1 cellular context compared by ENCODE assay signal in genomic region chr11:120326845-120327281, GRCh38.
TF ChIP-seq lines count a peak whose summit lies in the region.

No MANE protein-coding gene starts in this region.

TF ChIP-seq in HepG2, 621 proteins besides CTCF, POLR2A, EP300 and RAD21:
- no peak for TF ChIP-seq ZNF232 (CRISPR knock-in tag; IDR thresholded peaks at IDR 0.05; ENCODE audit: borderline replicate concordance)
- no peak for TF ChIP-seq ZNF740 (CRISPR knock-in tag; IDR thresholded peaks at IDR 0.05)
- no peak for TF ChIP-seq TCF12 (IDR thresholded peaks at IDR 0.05)
- TF ChIP-seq TCF12 (CRISPR knock-in tag; IDR thresholded peaks at IDR 0.05) = no peak
- TF ChIP-seq SMC3 (IDR thresholded peaks at IDR 0.05; ENCODE audit: low read length) = no peak
- no peak for TF ChIP-seq MTF2 (CRISPR knock-in tag; IDR thresholded peaks at IDR 0.05; ENCODE audit: borderline replicate concordance)
- TF ChIP-seq RAD51 (IDR thresholded peaks at IDR 0.05; ENCODE audit: borderline replicate concordance) = peak; percentile 11; the same call in 1 of the 2 replicates
TF ChIP-seq in HepG2: peak in this region for 1.
